In the genomic region with DNA sequence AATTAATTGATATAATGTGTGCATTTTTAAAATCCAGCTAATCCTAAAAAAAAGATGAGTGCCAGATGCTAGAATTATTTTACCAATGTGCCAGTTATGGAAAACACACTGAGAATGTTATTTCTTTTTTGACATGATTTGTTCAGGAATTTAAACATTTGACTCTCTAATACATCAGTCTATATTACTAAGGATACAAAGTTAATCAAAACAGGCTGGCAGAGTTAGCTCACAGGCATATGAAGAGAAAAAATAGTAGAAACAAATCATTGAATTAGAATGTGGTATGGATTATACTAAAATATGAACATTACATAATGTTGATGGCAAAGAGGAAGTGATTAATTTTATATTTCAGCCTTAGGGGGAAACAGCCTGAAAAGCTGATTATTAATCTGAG, we compare ENCODE assay signal across 29 cellular contexts.
"Had no signal": no experiment of that assay in that cellular context is flagged by ENCODE, and none has a peak within 500 bp of the region (broad histone marks: within the 10 kb centered on the region; RNA-seq: fewer than 3 reads in every experiment).

No MANE protein-coding gene starts in this region.

- DNase-seq: cortex of kidney; effector memory CD8-positive, alpha-beta T cell; erythroblast; esophagus squamous epithelium; foreskin keratinocyte; heart left ventricle; kidney; stimulated activated CD4-positive, alpha-beta T cell treated with anti-CD3 and anti-CD28 coated beads, Interleukin-12 subunit alpha, Interleukin-12 subunit beta, amount 100 ng/mL, for 4 hours; stimulated activated CD4-positive, alpha-beta T cell treated with anti-CD3 and anti-CD28 coated beads, Interleukin-1b, Interleukin-23, amount 100 ng/mL, for 48 hours; stimulated activated CD4-positive, alpha-beta T cell treated with anti-CD3 and anti-CD28 coated beads, Interleukin-4, amount 100 ng/mL, for 24 hours; stimulated activated naive CD8-positive, alpha-beta T cell treated with anti-CD3 and anti-CD28 coated beads, Interleukin-15, Interleukin-2, amounts not matched to agents 100 U/mL and 50 U/mL, for 24 hours; upper lobe of right lung had no signal

- ATAC-seq: effector memory CD8-positive, alpha-beta T cell; foreskin keratinocyte; gastroesophageal sphincter; heart left ventricle; left lobe of liver; natural killer cell treated with Interleukin-12 subunit alpha and Interleukin-12 subunit beta and Interleukin-15 and Interleukin-18, amount 100 ng/mL, for 72 hours; sciatic nerve; stimulated activated memory B cell treated with anti-CD40 and anti-IgM and Interleukin-4, amounts not matched to agents 10 μg/mL and 1 μg/mL and 100 μg/mL, for 72 hours; stimulated activated naive CD8-positive, alpha-beta T cell treated with anti-CD3 and anti-CD28 coated beads, Interleukin-15, Interleukin-2, amounts not matched to agents 100 U/mL and 50 U/mL, for 24 hours; upper lobe of right lung had no signal

- H3K4me2 ChIP-seq: hepatocyte, smooth muscle cell had no signal

- H3K27me3 ChIP-seq: esophagus squamous epithelium, foreskin keratinocyte, gastroesophageal sphincter, heart left ventricle, hepatocyte, neutrophil, right atrium auricular region, tibial nerve, upper lobe of right lung, vagina had no signal

- H3K9ac ChIP-seq: parathyroid adenoma had no signal

- H3K4me3 ChIP-seq: esophagus squamous epithelium, gastroesophageal sphincter, heart left ventricle, hepatocyte, lung, right atrium auricular region, smooth muscle cell, thoracic aorta, tibial nerve, upper lobe of right lung, vagina had no signal

- H3K36me3 ChIP-seq: esophagus squamous epithelium, gastroesophageal sphincter, heart left ventricle, neutrophil, right atrium auricular region, thoracic aorta, tibial nerve, upper lobe of right lung, vagina had no signal

- H3K9me3 ChIP-seq: esophagus squamous epithelium, gastroesophageal sphincter, heart left ventricle, neutrophil, right atrium auricular region, thoracic aorta, tibial nerve, upper lobe of right lung, vagina had no signal

- H3K4me1 ChIP-seq: esophagus squamous epithelium, foreskin keratinocyte, gastroesophageal sphincter, heart left ventricle, parathyroid adenoma, right atrium auricular region, tibial nerve, upper lobe of right lung, vagina had no signal

- H2AFZ ChIP-seq: hepatocyte, parathyroid adenoma had no signal

- H3K9me3 Mint-ChIP-seq: effector memory CD8-positive, alpha-beta T cell; natural killer cell treated with Interleukin-12 subunit alpha and Interleukin-12 subunit beta and Interleukin-15 and Interleukin-18, amount 100 ng/mL, for 72 hours; stimulated activated memory B cell treated with anti-CD40 and anti-IgM and Interleukin-4, amounts not matched to agents 10 μg/mL and 1 μg/mL and 100 μg/mL, for 72 hours had no signal

- H3K36me3 Mint-ChIP-seq: memory B cell; natural killer cell treated with Interleukin-12 subunit alpha and Interleukin-12 subunit beta and Interleukin-15 and Interleukin-18, amount 100 ng/mL, for 72 hours; stimulated activated memory B cell treated with anti-CD40 and anti-IgM and Interleukin-4, amounts not matched to agents 10 μg/mL and 1 μg/mL and 100 μg/mL, for 72 hours had no signal

- H3K4me1 Mint-ChIP-seq: memory B cell; neural crest cell; stimulated activated memory B cell treated with anti-CD40 and anti-IgM and Interleukin-4, amounts not matched to agents 10 μg/mL and 1 μg/mL and 100 μg/mL, for 72 hours had no signal

- H3K4me3 Mint-ChIP-seq: effector memory CD8-positive, alpha-beta T cell; memory B cell; natural killer cell treated with Interleukin-12 subunit alpha and Interleukin-12 subunit beta and Interleukin-15 and Interleukin-18, amount 100 ng/mL, for 72 hours; neural crest cell; stimulated activated memory B cell treated with anti-CD40 and anti-IgM and Interleukin-4, amounts not matched to agents 10 μg/mL and 1 μg/mL and 100 μg/mL, for 72 hours had no signal

- H3K27ac Mint-ChIP-seq: effector memory CD8-positive, alpha-beta T cell; memory B cell; natural killer cell treated with Interleukin-12 subunit alpha and Interleukin-12 subunit beta and Interleukin-15 and Interleukin-18, amount 100 ng/mL, for 72 hours; progenitor cell of endocrine pancreas; stimulated activated memory B cell treated with anti-CD40 and anti-IgM and Interleukin-4, amounts not matched to agents 10 μg/mL and 1 μg/mL and 100 μg/mL, for 72 hours had no signal

- H3K79me2 ChIP-seq: hepatocyte, parathyroid adenoma had no signal

- H3K27ac ChIP-seq: esophagus squamous epithelium, foreskin keratinocyte, gastroesophageal sphincter, heart left ventricle, hepatocyte, neutrophil, parathyroid adenoma, right atrium auricular region, thoracic aorta, tibial nerve, upper lobe of right lung, vagina had no signal
